In the genomic region with DNA sequence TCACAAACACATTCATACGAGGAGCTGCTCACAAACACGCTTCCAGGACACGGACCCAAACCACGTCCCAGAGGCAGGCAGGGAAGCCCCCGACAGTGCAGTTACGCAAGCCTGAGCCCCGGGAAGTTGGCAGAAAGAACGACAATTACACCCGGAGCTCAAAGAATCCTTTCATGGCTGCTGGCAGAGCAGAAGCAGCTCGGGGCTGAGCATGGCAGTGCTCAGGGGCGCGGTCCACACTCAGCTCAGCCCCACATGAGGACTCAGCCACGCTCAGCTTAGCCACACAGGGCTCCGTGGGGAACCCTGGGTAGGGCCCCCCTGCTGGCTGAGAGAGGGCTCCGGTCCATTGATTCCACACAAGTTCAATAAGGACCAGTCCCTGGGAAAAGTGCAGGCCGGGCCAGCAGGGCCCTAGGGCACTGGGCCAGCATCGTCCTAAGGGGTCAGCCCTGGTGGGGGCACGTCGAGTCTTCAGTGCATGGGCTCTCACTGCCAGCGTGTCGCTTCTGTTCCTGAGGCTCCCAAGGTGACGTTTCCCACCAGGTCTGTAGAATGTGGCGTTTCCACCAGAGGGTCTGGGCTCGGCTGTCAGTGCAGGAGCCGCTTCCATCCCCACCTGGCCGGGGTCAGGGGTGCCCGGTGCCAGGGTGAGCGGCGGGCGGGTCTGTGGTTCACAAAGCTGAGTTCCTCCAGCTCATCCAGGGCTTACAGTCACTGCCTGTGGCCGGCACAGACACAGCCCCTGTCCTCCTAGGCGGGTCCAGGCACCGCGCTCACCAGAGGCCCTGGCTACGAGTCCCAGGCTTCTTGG, we compare ENCODE assay signal across 12 cellular contexts. TPM values are rescaled to one million over a fixed set of nuclear protein-coding genes. Genes with fewer than 3 reads are reported as not detected.
A peak's percentile ranks its signal among the peaks of the same experiment; 100 is the strongest.
DNase-seq lines count a peak whose midpoint lies in the region; FAIRE-seq and TF ChIP-seq lines count a peak whose summit lies in the region.
"Had no signal": no experiment of that assay in that cellular context is flagged by ENCODE, and none has a peak within 500 bp of the region (broad histone marks: within the 10 kb centered on the region; RNA-seq: fewer than 3 reads in every experiment).

No MANE protein-coding gene starts in this region.

- TF ChIP-seq CTCF in C4-2B (conservative IDR thresholded peaks at IDR 0.05) (no peak), brain microvascular endothelial cell (IDR thresholded peaks at IDR 0.05; ENCODE audit: low read depth, low read length, missing control alignments) (peak; percentile 3), kidney (IDR thresholded peaks at IDR 0.05; ENCODE audit: borderline replicate concordance, extremely low read depth, insufficient read depth) (no peak)

- intact Hi-C loops in kidney (cut with DNase I), result no loop called here

- no peak overlapping the region for H3K9ac ChIP-seq in kidney (ENCODE audit: low read length in 2 of 2)
- H3K9ac ChIP-seq in skeletal muscle satellite cell (ENCODE audit: low read depth, low read length), result peak overlapping the region; percentile 50

- H3K27me3 ChIP-seq in brain microvascular endothelial cell (replicated peaks) (no peaks in the 10 kb centered on the region), skeletal muscle satellite cell (ENCODE audit: control insufficient read depth, insufficient read depth, low read length) (no peaks in the 10 kb centered on the region)
- H3K27me3 ChIP-seq: ovary had no signal

- DNase-seq in brain microvascular endothelial cell (no peak), kidney (peak; percentile 64), islet precursor cell (no peak), HuH-7 (ENCODE audit: low spot score) (no peak)
- DNase-seq in stimulated activated CD4-positive, alpha-beta T cell treated with anti-CD3 and anti-CD28 coated beads, Interleukin-2, amount 100 ng/mL, for 24 hours, result no peak
- DNase-seq in activated CD4-positive, alpha-beta T cell treated with anti-CD3 and anti-CD28 coated beads for 48 hours, result no peak
- DNase-seq: activated T-cell treated with anti-CD3 and anti-CD28 coated beads, Interleukin-2, amount 50 U/mL, for 72 hours; NCI-H1694 treated with DMSO at 0.1 percent for 48 hours; T1000 had no signal

- H3K4me3 ChIP-seq in brain microvascular endothelial cell (ENCODE audit: low read depth, low read length) (no peak overlapping the region), kidney (ENCODE audit: low read length in 2 of 2) (no peak overlapping the region), skeletal muscle satellite cell (ENCODE audit: low read length) (no peak overlapping the region)
- H3K4me3 ChIP-seq: ovary had no signal

- peak overlapping the region; percentile 32 for H3K4me2 ChIP-seq in skeletal muscle satellite cell (ENCODE audit: low read length)

- no peak for FAIRE-seq in kidney (lab: Jason Lieb, UNC)

- no peaks in the 10 kb centered on the region for H3K36me3 ChIP-seq in brain microvascular endothelial cell (replicated peaks)
- peaks cover 2 to 3% of the 10 kb centered on the region in 2 donors for H3K36me3 ChIP-seq in kidney (ENCODE audit: control insufficient read depth in 1 of 2, insufficient read depth in 2 of 2, low read length in 2 of 2)
- peaks cover 56% of the 10 kb centered on the region for H3K36me3 ChIP-seq in skeletal muscle satellite cell (ENCODE audit: insufficient read depth, low read length)
- H3K36me3 ChIP-seq: ovary had no signal

- peaks cover 12 to 28% of the 10 kb centered on the region in 2 donors for H3K4me1 ChIP-seq in kidney (ENCODE audit: control insufficient read depth in 1 of 2, insufficient read depth in 1 of 2, low read depth in 1 of 2, low read length in 2 of 2)
- peaks cover 45% of the 10 kb centered on the region for H3K4me1 ChIP-seq in skeletal muscle satellite cell (ENCODE audit: control insufficient read depth, insufficient read depth, low read length)

- H3K9me3 ChIP-seq in kidney (ENCODE audit: control insufficient read depth in 1 of 2, low read length in 2 of 2) (no peaks in the 10 kb centered on the region), skeletal muscle satellite cell (replicated peaks; ENCODE audit: low read length) (no peaks in the 10 kb centered on the region)
- H3K9me3 ChIP-seq: ovary had no signal

- H3K27ac ChIP-seq in C4-2B (peak overlapping the region; percentile 84; the same call in 1 of the 2 replicates), brain microvascular endothelial cell (no peak overlapping the region), kidney (ENCODE audit: low read depth in 2 of 2, low read length in 2 of 2) (no peak overlapping the region)

- in situ Hi-C loops in brain microvascular endothelial cell (cut with HindIII; ENCODE audit: low pct_ligation_motif_present, low sequenced_read_pairs), result no loop called here

RNA-seq across cellular contexts. Expression of a gene that starts 23.1 kb away (rescaled TPM):
- 83.5 TPM for total RNA-seq in kidney
- 135 TPM for polyA plus RNA-seq in kidney (ENCODE audit: insufficient read depth, low read depth, low replicate concordance)
- total RNA-seq in skeletal muscle satellite cell (2012; rRNA removed), result 58.3 and 82.6 TPM in 2 replicates
